14 cellular contexts compared by ENCODE assay signal in genomic region chr1:167169642-167170041, GRCh38. TPM values are rescaled to one million over a fixed set of nuclear protein-coding genes. Genes with fewer than 3 reads are reported as not detected.
DNase-seq lines count a peak whose midpoint lies in the region; ATAC-seq and TF ChIP-seq lines count a peak whose summit lies in the region.
"Had no signal": no experiment of that assay in that cellular context is flagged by ENCODE, and none has a peak within 500 bp of the region (broad histone marks: within the 10 kb centered on the region; RNA-seq: fewer than 3 reads in every experiment).

No MANE protein-coding gene starts in this region.

- H3K36me3 ChIP-seq in mucosa of descending colon (ENCODE audit: low read depth), result no peaks in the 10 kb centered on the region

- no peak overlapping the region for H3K4me3 ChIP-seq in mucosa of descending colon
- H3K4me3 ChIP-seq: GM23338 had no signal

- intact Hi-C loops in mucosa of descending colon (cut with DNase I, micrococcal nuclease) (no loop called here), Calu3 (cut with micrococcal nuclease; ENCODE audit: unreplicated experiment) (no loop called here)

- peak; percentile 32 for ATAC-seq in mucosa of descending colon
- no peak for ATAC-seq in HG02970 (IDR thresholded peaks at IDR 0.05; ENCODE audit: low FRiP score, unreplicated experiment)
- ATAC-seq: GM23338 had no signal

- DNase-seq in LoVo (ENCODE audit: low spot score) (peak; percentile 25), SW480 (ENCODE audit: low spot score) (peak; percentile 25), epithelial cell of prostate (ENCODE audit: low read depth, low spot score) (peak; percentile 39), mucosa of descending colon (no peak), Calu3 (no peak), dermis blood vessel endothelial cell (no peak)
- DNase-seq: C1 segment of cervical spinal cord; CD4-positive, alpha-beta T cell; DMS79 treated with DMSO at 0.1 percent for 48 hours; EL; H7 had no signal

- no peaks in the 10 kb centered on the region for H3K36me3 Mint-ChIP-seq in Calu3 (ENCODE audit: insufficient read depth, unreplicated experiment)

- TF ChIP-seq CTCF in mucosa of descending colon (IDR thresholded peaks at IDR 0.05) (no peak), Calu3 (IDR thresholded peaks at IDR 0.05; ENCODE audit: unreplicated experiment) (no peak)

- no peaks in the 10 kb centered on the region for H3K27me3 Mint-ChIP-seq in Calu3 (ENCODE audit: unreplicated experiment)

- no peak overlapping the region for H3K27ac Mint-ChIP-seq in Calu3 (ENCODE audit: unreplicated experiment)
- H3K27ac Mint-ChIP-seq: B cell; CD4-positive, alpha-beta T cell; GM23338 had no signal

- CTCF ChIA-PET in Calu3 (lab: Charles Lee), result interaction anchor here (0.6 kb wide), 1 partner anchor 63 kb away, joined by 4 read pairs; no protein-coding TSS in a partner anchor

- H3K9me3 Mint-ChIP-seq in Calu3 (ENCODE audit: low read depth, unreplicated experiment), result no peaks in the 10 kb centered on the region
- H3K9me3 Mint-ChIP-seq: GM23338 had no signal

- no peak overlapping the region for H3K4me3 Mint-ChIP-seq in Calu3 (ENCODE audit: low read depth, unreplicated experiment)
- H3K4me3 Mint-ChIP-seq: B cell; CD4-positive, alpha-beta T cell; GM23338 had no signal

- BruUV-seq in Calu3 (replicated peaks; lab: Mats Ljungman, UMichigan), result no TSS peak

- peaks cover 11% of the 10 kb centered on the region for H3K4me1 ChIP-seq in mucosa of descending colon (ENCODE audit: low read depth)

- H3K9me3 ChIP-seq in mucosa of descending colon, result no peaks in the 10 kb centered on the region

- no peaks in the 10 kb centered on the region for H3K4me1 Mint-ChIP-seq in Calu3 (ENCODE audit: low read depth, unreplicated experiment)
- H3K4me1 Mint-ChIP-seq: B cell had no signal

- peak overlapping the region; percentile 43 for H3K27ac ChIP-seq in epithelial cell of prostate

RNA-seq across cellular contexts. Expression of gene POU2F1, which starts 51.0 kb away (rescaled TPM):
- total RNA-seq in mucosa of descending colon (10 to 100 TPM; 16.9 to 18.5 (median 18.0) TPM), Calu3 (2022) (25.3 and 25.4 TPM in 2 replicates), dermis blood vessel endothelial cell (5.6 and 8.2 TPM in 2 replicates)

Comparison
In these comparisons a context has a peak if more than half of its experiments do, and no peak if none do; other contexts are left out.
1. DNase-seq: peak in LoVo (single experiment), SW480 (single experiment) and epithelial cell of prostate (single experiment); none in mucosa of descending colon (0 of 3), Calu3 (single experiment) and dermis blood vessel endothelial cell (single experiment).